1 cellular context compared by ENCODE assay signal in the genomic region with DNA sequence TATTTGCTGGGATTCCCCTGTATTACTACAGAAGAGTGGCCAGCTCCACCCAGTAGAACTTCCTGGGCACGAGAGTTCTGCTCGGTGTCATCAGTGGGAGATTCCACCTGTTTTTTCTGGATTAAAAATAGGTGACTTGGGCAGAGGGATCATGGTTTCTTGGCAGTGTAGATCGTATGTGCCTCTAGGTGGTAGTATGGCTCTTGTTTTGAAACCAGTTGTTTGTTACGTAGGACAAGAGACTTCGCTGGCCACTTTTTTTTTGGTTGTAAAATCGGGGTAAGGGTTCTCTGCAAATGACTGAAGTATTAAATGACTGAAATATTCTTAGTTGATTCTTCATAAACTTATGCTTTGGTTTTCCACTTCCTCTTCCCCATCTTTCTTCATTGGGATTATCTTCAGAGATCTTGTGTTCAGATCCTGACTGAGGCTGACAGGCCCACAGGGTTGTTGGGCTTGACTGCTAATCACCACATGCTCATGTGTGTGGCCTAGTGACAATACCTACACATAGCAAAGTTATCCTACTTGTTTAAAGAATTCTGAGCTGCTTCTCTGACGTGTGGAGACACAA.
TF ChIP-seq lines count a peak whose summit lies in the region.

No MANE protein-coding gene starts in this region.

TF ChIP-seq in SK-N-SH treated with all-trans-retinoic acid at 6 μM for 48 hours, 23 proteins besides CTCF, POLR2A, EP300 and RAD21 (continued from another document):
- TF ChIP-seq, protein P1, sequence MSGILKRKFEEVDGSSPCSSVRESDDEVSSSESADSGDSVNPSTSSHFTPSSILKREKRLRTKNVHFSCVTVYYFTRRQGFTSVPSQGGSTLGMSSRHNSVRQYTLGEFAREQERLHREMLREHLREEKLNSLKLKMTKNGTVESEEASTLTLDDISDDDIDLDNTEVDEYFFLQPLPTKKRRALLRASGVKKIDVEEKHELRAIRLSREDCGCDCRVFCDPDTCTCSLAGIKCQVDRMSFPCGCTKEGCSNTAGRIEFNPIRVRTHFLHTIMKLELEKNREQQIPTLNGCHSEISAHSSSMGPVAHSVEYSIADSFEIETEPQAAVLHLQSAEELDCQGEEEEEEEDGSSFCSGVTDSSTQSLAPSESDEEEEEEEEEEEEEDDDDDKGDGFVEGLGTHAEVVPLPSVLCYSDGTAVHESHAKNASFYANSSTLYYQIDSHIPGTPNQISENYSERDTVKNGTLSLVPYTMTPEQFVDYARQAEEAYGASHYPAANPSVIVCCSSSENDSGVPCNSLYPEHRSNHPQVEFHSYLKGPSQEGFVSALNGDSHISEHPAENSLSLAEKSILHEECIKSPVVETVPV (CRISPR knock-in tag; IDR thresholded peaks at IDR 0.05): no peak
- no peak for TF ChIP-seq ZFP3 (CRISPR knock-in tag; IDR thresholded peaks at IDR 0.05)
